Comparison of ENCODE assay signal across 8 cellular contexts in genomic region chr3:38004415-38005075, GRCh38. TPM values are rescaled to one million over a fixed set of nuclear protein-coding genes. Genes with fewer than 3 reads are reported as not detected.
A peak's percentile ranks its signal among the peaks of the same experiment; 100 is the strongest.
DNase-seq lines count a peak whose midpoint lies in the region; ATAC-seq and TF ChIP-seq lines count a peak whose summit lies in the region.

No MANE protein-coding gene starts in this region.

- H3K4me1 ChIP-seq in left ventricle myocardium inferior, result peaks cover 30% of the 10 kb centered on the region
- H3K4me1 ChIP-seq in prostate gland (replicated peaks), result peaks cover 16% of the 10 kb centered on the region

- H3K9me3 ChIP-seq in left ventricle myocardium inferior (replicated peaks), result no peaks in the 10 kb centered on the region
- no peaks in the 10 kb centered on the region for H3K9me3 ChIP-seq in prostate gland

- H3K27me3 ChIP-seq in left ventricle myocardium inferior (ENCODE audit: low read depth) (no peaks in the 10 kb centered on the region), prostate gland (replicated peaks; ENCODE audit: insufficient read depth) (no peaks in the 10 kb centered on the region)

- no peak for ATAC-seq in GM18520 (IDR thresholded peaks at IDR 0.05; ENCODE audit: unreplicated experiment)

- 47% methylated on average over 14 of the region's 14 CpGs for WGBS in prostate gland

- DNase-seq in 8988T (peak; percentile 77), GM12865 (ENCODE audit: low read depth) (peak; percentile 56), HPDE6-E6E7 (ENCODE audit: extremely low spot score) (peak; percentile 27), SHP77 treated with DMSO at 0.1 percent for 48 hours (lab: John Stamatoyannopoulos, UW) (peak; percentile 15), amygdala (lab: John Stamatoyannopoulos, UW) (peak in 54 of 56 donors; percentile 14 to 92 (median 72)), left ventricle myocardium inferior (peak; percentile 79), prostate gland (ENCODE audit: low spot score) (peak; percentile 91)

- H3K27ac ChIP-seq in left ventricle myocardium inferior (replicated peaks) (peak overlapping the region; percentile 71), prostate gland (peak overlapping the region; percentile 86 to 90)

- H3K36me3 ChIP-seq in left ventricle myocardium inferior (peaks cover 25% of the 10 kb centered on the region), prostate gland (peaks cover 3 to 6% of the 10 kb centered on the region in 2 donors)

- H3K4me3 ChIP-seq in GM12865 (ENCODE audit: low read depth, low read length), result no peak overlapping the region
- H3K4me3 ChIP-seq in left ventricle myocardium inferior, result peak overlapping the region; percentile 55
- no peak overlapping the region for H3K4me3 ChIP-seq in prostate gland

- TF ChIP-seq CTCF in GM12865 (IDR thresholded peaks at IDR 0.05; ENCODE audit: insufficient read depth, low read depth, low read length, missing control alignments) (peak; percentile 65), left ventricle myocardium inferior (IDR thresholded peaks at IDR 0.05; ENCODE audit: borderline replicate concordance) (peak; percentile 76), prostate gland (IDR thresholded peaks at IDR 0.05) (peak; percentile 21 to 87 (median 76))

- TF ChIP-seq POLR2A in prostate gland (IDR thresholded peaks at IDR 0.05), result no peak

- intact Hi-C loops in left ventricle myocardium inferior (cut with micrococcal nuclease), result no loop called here
- intact Hi-C loops in prostate gland (cut with DNase I), result loop anchor here (5.0 kb wide), 1 partner anchor 33 kb away; the partner anchor contains the start of gene DLEC1

RNA-seq across cellular contexts. Expression of gene VILL, which starts 14.0 kb away (rescaled TPM):
- total RNA-seq in left ventricle myocardium inferior (3.6 TPM), prostate gland (10 to 100 TPM; 29.1 to 29.3 TPM)

RNA-seq across cellular contexts. Expression of gene PLCD1, which starts 24.9 kb away (rescaled TPM):
- 10.3 TPM for total RNA-seq in left ventricle myocardium inferior
- 100 to 1,000 TPM in 1 of 2 donors, 10 to 100 TPM in 1; 29.7 to 176 TPM for total RNA-seq in prostate gland

RNA-seq across cellular contexts. Expression of gene DLEC1, which starts 34.5 kb away (rescaled TPM):
- 0.08 TPM for total RNA-seq in left ventricle myocardium inferior
- total RNA-seq in prostate gland, result 10 to 100 TPM in 1 of 2 donors, under 1 TPM in 1; 0.32 to 13.1 TPM

Comparison
In these comparisons a context has a peak if more than half of its experiments do, and no peak if none do; other contexts are left out.
1. DNase-seq: peak in every context shown above with its lines; median percentile 91 in prostate gland; 79 in left ventricle myocardium inferior; 77 in 8988T; 72 in amygdala; 56 in GM12865; 27 in HPDE6-E6E7; 15 in SHP77 treated with DMSO at 0.1 percent for 48 hours.